In the genomic region with DNA sequence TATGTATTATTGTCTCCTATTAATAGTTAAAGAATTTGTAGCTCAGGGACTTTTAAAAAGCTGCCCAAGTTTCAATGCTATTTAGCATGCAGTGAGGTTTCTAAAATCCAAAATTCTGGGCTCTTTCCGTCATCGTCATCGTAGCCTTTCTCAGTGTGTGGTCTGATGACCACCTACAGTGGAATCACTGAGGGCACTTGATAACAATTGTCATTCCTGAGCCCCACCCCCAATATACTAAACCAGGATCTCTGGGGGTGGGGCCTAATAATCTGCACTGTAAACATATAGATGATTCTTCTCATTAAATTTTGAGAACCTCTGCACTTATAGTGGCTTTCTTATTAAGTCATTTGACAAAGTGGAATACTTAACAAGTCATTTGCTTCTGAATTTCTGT, we compare ENCODE assay signal across 1 cellular context.
TF ChIP-seq lines count a peak whose summit lies in the region.

No MANE protein-coding gene starts in this region.

TF ChIP-seq in H1, 55 proteins besides CTCF, POLR2A, EP300 and RAD21:
- TF ChIP-seq NANOG (IDR thresholded peaks at IDR 0.05; ENCODE audit: insufficient read depth, low read depth, low read length, poor library complexity, severe bottlenecking), result peak; percentile 7
- TF ChIP-seq HDAC6 (IDR thresholded peaks at IDR 0.05; ENCODE audit: low read depth, low read length), result no peak
